In the genomic region with DNA sequence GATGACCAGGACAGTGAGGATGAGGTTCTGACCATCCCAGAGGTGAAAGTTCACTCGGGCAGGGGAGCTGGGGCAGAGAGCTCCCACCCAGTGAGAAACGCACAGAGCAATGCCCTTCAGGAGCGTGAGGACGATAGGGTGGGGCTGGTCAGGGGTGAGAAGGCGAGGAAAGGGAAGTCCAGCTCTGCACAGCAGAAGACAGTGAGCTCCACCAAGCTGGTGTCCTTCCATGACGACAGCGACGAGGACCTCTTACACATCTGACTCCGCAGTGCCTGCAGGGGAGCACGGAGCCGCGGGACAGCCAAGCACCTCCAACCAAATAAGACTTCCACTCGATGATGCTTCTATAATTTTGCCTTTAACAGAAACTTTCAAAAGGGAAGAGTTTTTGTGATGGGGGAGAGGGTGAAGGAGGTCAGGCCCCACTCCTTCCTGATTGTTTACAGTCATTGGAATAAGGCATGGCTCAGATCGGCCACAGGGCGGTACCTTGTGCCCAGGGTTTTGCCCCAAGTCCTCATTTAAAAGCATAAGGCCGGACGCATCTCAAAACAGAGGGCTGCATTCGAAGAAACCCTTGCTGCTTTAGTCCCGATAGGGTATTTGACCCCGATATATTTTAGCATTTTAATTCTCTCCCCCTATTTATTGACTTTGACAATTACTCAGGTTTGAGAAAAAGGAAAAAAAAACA, we compare ENCODE assay signal across 20 cellular contexts. TPM values are rescaled to one million over a fixed set of nuclear protein-coding genes. Genes with fewer than 3 reads are reported as not detected.
DNase-seq lines count a peak whose midpoint lies in the region; ATAC-seq and TF ChIP-seq lines count a peak whose summit lies in the region.
"Had no signal": no experiment of that assay in that cellular context is flagged by ENCODE, and none has a peak within 500 bp of the region (broad histone marks: within the 10 kb centered on the region; RNA-seq: fewer than 3 reads in every experiment).

No MANE protein-coding gene starts in this region.

- H3K4me3 ChIP-seq in left ventricle myocardium inferior, result no peak overlapping the region

- ATAC-seq in WTC11, result no peak
- ATAC-seq in stimulated activated naive CD8-positive, alpha-beta T cell treated with anti-CD3 and anti-CD28 coated beads, Interleukin-15, amount 100 ng/mL, for 72 hours, result no peak
- ATAC-seq in GM18868 (IDR thresholded peaks at IDR 0.05; ENCODE audit: unreplicated experiment), result no peak
- no peak for ATAC-seq in omental fat pad (ENCODE audit: low FRiP score)

- DNase-seq in cardiac septum (ENCODE audit: low spot score) (peak; percentile 70), left ventricle myocardium inferior (no peak), WTC11 (ENCODE audit: low spot score) (no peak), islet precursor cell (peak; percentile 32), omental fat pad (ENCODE audit: low spot score) (no peak)
- DNase-seq in stimulated activated naive CD8-positive, alpha-beta T cell treated with anti-CD3 and anti-CD28 coated beads, Interleukin-15, amount 100 ng/mL, for 72 hours, result no peak
- DNase-seq in stimulated activated CD4-positive, alpha-beta T cell treated with anti-CD3 and anti-CD28 coated beads, Interleukin-12 subunit alpha, Interleukin-12 subunit beta, amount 100 ng/mL, for 4 hours, result no peak
- DNase-seq: COR-L47, DMS153, H7, Kasumi-1, MM.1S, NCI-H1092 treated with DMSO at 0.1 percent for 48 hours, NCI-H2107, NCI-H2227 treated with DMSO at 0.1 percent for 48 hours, NCI-H524 treated with DMSO at 0.1 percent for 48 hours, SHP77 treated with DMSO at 0.1 percent for 48 hours had no signal

- 0 out of 2 replicates have a peak overlapping the region, but pooled peaks have one; percentile 55 for H3K27ac Mint-ChIP-seq in WTC11
- H3K27ac Mint-ChIP-seq in stimulated activated naive CD8-positive, alpha-beta T cell treated with anti-CD3 and anti-CD28 coated beads, Interleukin-15, amount 100 ng/mL, for 72 hours, result peak overlapping the region; percentile 72 to 81

- no peaks in the 10 kb centered on the region for H3K9me3 Mint-ChIP-seq in WTC11
- H3K9me3 Mint-ChIP-seq in stimulated activated naive CD8-positive, alpha-beta T cell treated with anti-CD3 and anti-CD28 coated beads, Interleukin-15, amount 100 ng/mL, for 72 hours, result no peaks in the 10 kb centered on the region
- H3K9me3 Mint-ChIP-seq: IgD-negative memory B cell had no signal

- TF ChIP-seq CTCF in left ventricle myocardium inferior (IDR thresholded peaks at IDR 0.05; ENCODE audit: borderline replicate concordance), result no peak
- no peak for TF ChIP-seq CTCF in WTC11 (IDR thresholded peaks at IDR 0.05)
- no peak for TF ChIP-seq CTCF in omental fat pad (IDR thresholded peaks at IDR 0.05)

- intact Hi-C loops in cardiac septum (cut with DNase I), result loop anchor here (5.0 kb wide), 1 partner anchor 243 kb away; no protein-coding TSS in a partner anchor
- intact Hi-C loops in left ventricle myocardium inferior (cut with micrococcal nuclease), result no loop called here

- H3K36me3 ChIP-seq in left ventricle myocardium inferior, result peaks cover 68% of the 10 kb centered on the region

- CTCF ChIA-PET in WTC11 (lab: Charles Lee), result interaction anchor here (0.9 kb wide), 1 partner anchor 17 kb away, joined by 3 read pairs; no protein-coding TSS in a partner anchor

- H3K9me3 ChIP-seq in left ventricle myocardium inferior (replicated peaks), result no peaks in the 10 kb centered on the region

- H3K27ac ChIP-seq in left ventricle myocardium inferior (replicated peaks), result no peak overlapping the region

- no peaks in the 10 kb centered on the region for H3K4me1 Mint-ChIP-seq in WTC11
- H3K4me1 Mint-ChIP-seq in stimulated activated naive CD8-positive, alpha-beta T cell treated with anti-CD3 and anti-CD28 coated beads, Interleukin-15, amount 100 ng/mL, for 72 hours, result peaks cover 21% of the 10 kb centered on the region

- no peaks in the 10 kb centered on the region for H3K27me3 ChIP-seq in left ventricle myocardium inferior (ENCODE audit: low read depth)

- no peaks in the 10 kb centered on the region for H3K27me3 Mint-ChIP-seq in WTC11 (ENCODE audit: low read depth)
- H3K27me3 Mint-ChIP-seq in stimulated activated naive CD8-positive, alpha-beta T cell treated with anti-CD3 and anti-CD28 coated beads, Interleukin-15, amount 100 ng/mL, for 72 hours, result no peaks in the 10 kb centered on the region
- H3K27me3 Mint-ChIP-seq: IgD-negative memory B cell had no signal

- H3K4me1 ChIP-seq in left ventricle myocardium inferior, result peaks cover 17% of the 10 kb centered on the region

- peaks cover 35% of the 10 kb centered on the region for H3K36me3 Mint-ChIP-seq in WTC11

- POLR2A ChIA-PET in WTC11 (lab: Charles Lee), result no interaction called here

- H3K4me3 Mint-ChIP-seq in WTC11, result no peak overlapping the region
- H3K4me3 Mint-ChIP-seq in stimulated activated naive CD8-positive, alpha-beta T cell treated with anti-CD3 and anti-CD28 coated beads, Interleukin-15, amount 100 ng/mL, for 72 hours, result no peak overlapping the region
- H3K4me3 Mint-ChIP-seq: CD14-positive monocyte, IgD-negative memory B cell had no signal

TF ChIP-seq in WTC11, 78 proteins besides CTCF, POLR2A, EP300 and RAD21 (continues in another document):
- TF ChIP-seq, protein P1, sequence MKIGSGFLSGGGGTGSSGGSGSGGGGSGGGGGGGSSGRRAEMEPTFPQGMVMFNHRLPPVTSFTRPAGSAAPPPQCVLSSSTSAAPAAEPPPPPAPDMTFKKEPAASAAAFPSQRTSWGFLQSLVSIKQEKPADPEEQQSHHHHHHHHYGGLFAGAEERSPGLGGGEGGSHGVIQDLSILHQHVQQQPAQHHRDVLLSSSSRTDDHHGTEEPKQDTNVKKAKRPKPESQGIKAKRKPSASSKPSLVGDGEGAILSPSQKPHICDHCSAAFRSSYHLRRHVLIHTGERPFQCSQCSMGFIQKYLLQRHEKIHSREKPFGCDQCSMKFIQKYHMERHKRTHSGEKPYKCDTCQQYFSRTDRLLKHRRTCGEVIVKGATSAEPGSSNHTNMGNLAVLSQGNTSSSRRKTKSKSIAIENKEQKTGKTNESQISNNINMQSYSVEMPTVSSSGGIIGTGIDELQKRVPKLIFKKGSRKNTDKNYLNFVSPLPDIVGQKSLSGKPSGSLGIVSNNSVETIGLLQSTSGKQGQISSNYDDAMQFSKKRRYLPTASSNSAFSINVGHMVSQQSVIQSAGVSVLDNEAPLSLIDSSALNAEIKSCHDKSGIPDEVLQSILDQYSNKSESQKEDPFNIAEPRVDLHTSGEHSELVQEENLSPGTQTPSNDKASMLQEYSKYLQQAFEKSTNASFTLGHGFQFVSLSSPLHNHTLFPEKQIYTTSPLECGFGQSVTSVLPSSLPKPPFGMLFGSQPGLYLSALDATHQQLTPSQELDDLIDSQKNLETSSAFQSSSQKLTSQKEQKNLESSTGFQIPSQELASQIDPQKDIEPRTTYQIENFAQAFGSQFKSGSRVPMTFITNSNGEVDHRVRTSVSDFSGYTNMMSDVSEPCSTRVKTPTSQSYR (CRISPR knock-in tag; IDR thresholded peaks at IDR 0.05), result no peak
- TF ChIP-seq, protein P2, sequence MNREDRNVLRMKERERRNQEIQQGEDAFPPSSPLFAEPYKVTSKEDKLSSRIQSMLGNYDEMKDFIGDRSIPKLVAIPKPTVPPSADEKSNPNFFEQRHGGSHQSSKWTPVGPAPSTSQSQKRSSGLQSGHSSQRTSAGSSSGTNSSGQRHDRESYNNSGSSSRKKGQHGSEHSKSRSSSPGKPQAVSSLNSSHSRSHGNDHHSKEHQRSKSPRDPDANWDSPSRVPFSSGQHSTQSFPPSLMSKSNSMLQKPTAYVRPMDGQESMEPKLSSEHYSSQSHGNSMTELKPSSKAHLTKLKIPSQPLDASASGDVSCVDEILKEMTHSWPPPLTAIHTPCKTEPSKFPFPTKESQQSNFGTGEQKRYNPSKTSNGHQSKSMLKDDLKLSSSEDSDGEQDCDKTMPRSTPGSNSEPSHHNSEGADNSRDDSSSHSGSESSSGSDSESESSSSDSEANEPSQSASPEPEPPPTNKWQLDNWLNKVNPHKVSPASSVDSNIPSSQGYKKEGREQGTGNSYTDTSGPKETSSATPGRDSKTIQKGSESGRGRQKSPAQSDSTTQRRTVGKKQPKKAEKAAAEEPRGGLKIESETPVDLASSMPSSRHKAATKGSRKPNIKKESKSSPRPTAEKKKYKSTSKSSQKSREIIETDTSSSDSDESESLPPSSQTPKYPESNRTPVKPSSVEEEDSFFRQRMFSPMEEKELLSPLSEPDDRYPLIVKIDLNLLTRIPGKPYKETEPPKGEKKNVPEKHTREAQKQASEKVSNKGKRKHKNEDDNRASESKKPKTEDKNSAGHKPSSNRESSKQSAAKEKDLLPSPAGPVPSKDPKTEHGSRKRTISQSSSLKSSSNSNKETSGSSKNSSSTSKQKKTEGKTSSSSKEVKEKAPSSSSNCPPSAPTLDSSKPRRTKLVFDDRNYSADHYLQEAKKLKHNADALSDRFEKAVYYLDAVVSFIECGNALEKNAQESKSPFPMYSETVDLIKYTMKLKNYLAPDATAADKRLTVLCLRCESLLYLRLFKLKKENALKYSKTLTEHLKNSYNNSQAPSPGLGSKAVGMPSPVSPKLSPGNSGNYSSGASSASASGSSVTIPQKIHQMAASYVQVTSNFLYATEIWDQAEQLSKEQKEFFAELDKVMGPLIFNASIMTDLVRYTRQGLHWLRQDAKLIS (CRISPR knock-in tag; IDR thresholded peaks at IDR 0.05; ENCODE audit: borderline replicate concordance), result no peak
- TF ChIP-seq ZNF219 (CRISPR knock-in tag; IDR thresholded peaks at IDR 0.05; ENCODE audit: borderline replicate concordance), result no peak
- TF ChIP-seq, protein P3, sequence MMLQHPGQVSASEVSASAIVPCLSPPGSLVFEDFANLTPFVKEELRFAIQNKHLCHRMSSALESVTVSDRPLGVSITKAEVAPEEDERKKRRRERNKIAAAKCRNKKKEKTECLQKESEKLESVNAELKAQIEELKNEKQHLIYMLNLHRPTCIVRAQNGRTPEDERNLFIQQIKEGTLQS (CRISPR knock-in tag; conservative IDR thresholded peaks at IDR 0.05), result no peak
- TF ChIP-seq ESRRA (CRISPR knock-in tag; IDR thresholded peaks at IDR 0.05; ENCODE audit: borderline replicate concordance), result no peak
- TF ChIP-seq ZNF396 (CRISPR knock-in tag; IDR thresholded peaks at IDR 0.05; ENCODE audit: borderline replicate concordance), result no peak
- TF ChIP-seq, protein P4, sequence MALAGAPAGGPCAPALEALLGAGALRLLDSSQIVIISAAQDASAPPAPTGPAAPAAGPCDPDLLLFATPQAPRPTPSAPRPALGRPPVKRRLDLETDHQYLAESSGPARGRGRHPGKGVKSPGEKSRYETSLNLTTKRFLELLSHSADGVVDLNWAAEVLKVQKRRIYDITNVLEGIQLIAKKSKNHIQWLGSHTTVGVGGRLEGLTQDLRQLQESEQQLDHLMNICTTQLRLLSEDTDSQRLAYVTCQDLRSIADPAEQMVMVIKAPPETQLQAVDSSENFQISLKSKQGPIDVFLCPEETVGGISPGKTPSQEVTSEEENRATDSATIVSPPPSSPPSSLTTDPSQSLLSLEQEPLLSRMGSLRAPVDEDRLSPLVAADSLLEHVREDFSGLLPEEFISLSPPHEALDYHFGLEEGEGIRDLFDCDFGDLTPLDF (CRISPR knock-in tag; IDR thresholded peaks at IDR 0.05), result no peak
- no peak for TF ChIP-seq ZNF671 (CRISPR knock-in tag; IDR thresholded peaks at IDR 0.05)
- TF ChIP-seq MYBL2 (CRISPR knock-in tag; IDR thresholded peaks at IDR 0.05), result no peak

RNA-seq across cellular contexts. Expression of a gene that starts 16.6 kb away (rescaled TPM):
- total RNA-seq in cardiac septum, result not detected
- 0.27 TPM for total RNA-seq in left ventricle myocardium inferior
- 0.41 to 1.2 TPM (median 0.78 TPM) in 3 replicates for total RNA-seq in WTC11 (2021)
- total RNA-seq in omental fat pad, result 1 to 10 TPM in 2 of 4 donors, under 1 TPM in 2; 0.65 to 2.5 (median 1.0) TPM

Comparison
In these comparisons a context has a peak if more than half of its experiments do, and no peak if none do; other contexts are left out.
1. DNase-seq: peak in cardiac septum (single experiment) and islet precursor cell (single experiment); none in left ventricle myocardium inferior (single experiment), WTC11 (single experiment), stimulated activated naive CD8-positive, alpha-beta T cell treated with anti-CD3 and anti-CD28 coated beads, Interleukin-15, amount 100 ng/mL, for 72 hours (0 of 2), omental fat pad (single experiment) and stimulated activated CD4-positive, alpha-beta T cell treated with anti-CD3 and anti-CD28 coated beads, Interleukin-12 subunit alpha, Interleukin-12 subunit beta, amount 100 ng/mL, for 4 hours (single experiment).